18 cellular contexts compared by ENCODE assay signal in the genomic region with DNA sequence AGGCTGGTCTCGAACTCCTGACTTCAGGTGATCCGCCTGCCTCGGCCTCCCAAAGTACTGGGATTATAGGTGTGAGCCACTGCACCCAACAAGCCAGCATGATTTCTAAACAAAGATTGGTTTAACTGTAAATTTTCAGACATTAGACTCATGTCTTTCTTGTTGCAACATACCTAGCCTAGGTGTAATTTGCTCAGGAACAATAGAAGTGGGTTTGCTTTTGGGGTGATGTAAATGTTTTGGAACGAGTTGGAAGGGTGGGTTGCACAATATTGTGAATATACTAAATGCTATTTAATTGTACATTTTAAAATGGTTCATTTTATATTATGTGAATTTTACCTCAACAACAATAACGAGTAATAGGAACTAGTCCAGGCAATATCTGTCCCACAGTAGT. TPM values are rescaled to one million over a fixed set of nuclear protein-coding genes. Genes with fewer than 3 reads are reported as not detected.
DNase-seq lines count a peak whose midpoint lies in the region; ATAC-seq and TF ChIP-seq lines count a peak whose summit lies in the region.
"Had no signal": no experiment of that assay in that cellular context is flagged by ENCODE, and none has a peak within 500 bp of the region (broad histone marks: within the 10 kb centered on the region; RNA-seq: fewer than 3 reads in every experiment).

No MANE protein-coding gene starts in this region.

- intact Hi-C loops in left ventricle myocardium inferior (cut with micrococcal nuclease): no loop called here
- intact Hi-C loops in activated naive CD4-positive, alpha-beta T cell treated with anti-CD3 and anti-CD28 coated beads for 36 hours (cut with micrococcal nuclease): no loop called here

- H3K27me3 Mint-ChIP-seq in T-helper 2 cell treated with Interferon-gamma antibody and Interleukin-4, amounts not matched to agents 5 μg/mL and 100 μg/mL, for 36 hours (ENCODE audit: low read depth): no peaks in the 10 kb centered on the region
- no peaks in the 10 kb centered on the region for H3K27me3 Mint-ChIP-seq in stimulated activated naive CD8-positive, alpha-beta T cell treated with anti-CD3 and anti-CD28 coated beads, Interleukin-15, Interleukin-2, amounts not matched to agents 100 ng/mL and 50 ng/mL, for 24 hours
- H3K27me3 Mint-ChIP-seq in stimulated activated naive CD8-positive, alpha-beta T cell treated with anti-CD3 and anti-CD28 coated beads, Interleukin-15, amount 100 ng/mL, for 72 hours: no peaks in the 10 kb centered on the region
- no peaks in the 10 kb centered on the region for H3K27me3 Mint-ChIP-seq in activated naive CD4-positive, alpha-beta T cell treated with anti-CD3 and anti-CD28 coated beads for 36 hours (ENCODE audit: low read depth)
- H3K27me3 Mint-ChIP-seq: B cell had no signal

- peaks cover 57% of the 10 kb centered on the region for H3K4me1 Mint-ChIP-seq in T-helper 2 cell treated with Interferon-gamma antibody and Interleukin-4, amounts not matched to agents 5 μg/mL and 100 μg/mL, for 36 hours (ENCODE audit: low read depth)
- peaks cover 39% of the 10 kb centered on the region for H3K4me1 Mint-ChIP-seq in stimulated activated naive CD8-positive, alpha-beta T cell treated with anti-CD3 and anti-CD28 coated beads, Interleukin-15, Interleukin-2, amounts not matched to agents 100 ng/mL and 50 ng/mL, for 24 hours (ENCODE audit: low read depth)
- H3K4me1 Mint-ChIP-seq in stimulated activated naive CD8-positive, alpha-beta T cell treated with anti-CD3 and anti-CD28 coated beads, Interleukin-15, amount 100 ng/mL, for 72 hours: peaks cover 39% of the 10 kb centered on the region
- peaks cover 61% of the 10 kb centered on the region for H3K4me1 Mint-ChIP-seq in activated naive CD4-positive, alpha-beta T cell treated with anti-CD3 and anti-CD28 coated beads for 36 hours (ENCODE audit: low read depth)

- CTCF ChIA-PET in activated naive CD4-positive, alpha-beta T cell treated with anti-CD3 and anti-CD28 coated beads for 36 hours (lab: Charles Lee): interaction anchor here (1.1 to 1.5 kb wide), 2 partner anchors 72 to 103 kb away, joined by 3 to 5 read pairs; no protein-coding TSS in a partner anchor

- no peak overlapping the region for H3K27ac ChIP-seq in left ventricle myocardium inferior (replicated peaks)
- H3K27ac ChIP-seq: 22Rv1, Peyer's patch had no signal

- H3K27ac Mint-ChIP-seq in T-helper 2 cell treated with Interferon-gamma antibody and Interleukin-4, amounts not matched to agents 5 μg/mL and 100 μg/mL, for 36 hours: peak overlapping the region; percentile 21
- peak overlapping the region; percentile 18 for H3K27ac Mint-ChIP-seq in stimulated activated naive CD8-positive, alpha-beta T cell treated with anti-CD3 and anti-CD28 coated beads, Interleukin-15, Interleukin-2, amounts not matched to agents 100 ng/mL and 50 ng/mL, for 24 hours
- H3K27ac Mint-ChIP-seq in stimulated activated naive CD8-positive, alpha-beta T cell treated with anti-CD3 and anti-CD28 coated beads, Interleukin-15, amount 100 ng/mL, for 72 hours: no peak overlapping the region
- no peak overlapping the region for H3K27ac Mint-ChIP-seq in activated naive CD4-positive, alpha-beta T cell treated with anti-CD3 and anti-CD28 coated beads for 36 hours
- H3K27ac Mint-ChIP-seq: B cell; CD8-positive, alpha-beta T cell had no signal

- no peaks in the 10 kb centered on the region for H3K36me3 ChIP-seq in left ventricle myocardium inferior
- H3K36me3 ChIP-seq: Peyer's patch had no signal

- H3K36me3 Mint-ChIP-seq in T-helper 2 cell treated with Interferon-gamma antibody and Interleukin-4, amounts not matched to agents 5 μg/mL and 100 μg/mL, for 36 hours (ENCODE audit: low read depth): peaks cover 50% of the 10 kb centered on the region
- peaks cover 12% of the 10 kb centered on the region for H3K36me3 Mint-ChIP-seq in stimulated activated naive CD8-positive, alpha-beta T cell treated with anti-CD3 and anti-CD28 coated beads, Interleukin-15, Interleukin-2, amounts not matched to agents 100 ng/mL and 50 ng/mL, for 24 hours (ENCODE audit: low read depth)
- peaks cover 17% of the 10 kb centered on the region for H3K36me3 Mint-ChIP-seq in activated naive CD4-positive, alpha-beta T cell treated with anti-CD3 and anti-CD28 coated beads for 36 hours (ENCODE audit: low read depth)
- H3K36me3 Mint-ChIP-seq: CD8-positive, alpha-beta T cell had no signal

- no peak for DNase-seq in T-helper 2 cell treated with Interferon-gamma antibody and Interleukin-4, amounts not matched to agents 5 μg/mL and 100 μg/mL, for 36 hours (ENCODE audit: low spot score)
- no peak for DNase-seq in T-helper 2 cell
- DNase-seq in stimulated activated naive CD8-positive, alpha-beta T cell treated with anti-CD3 and anti-CD28 coated beads, Interleukin-15, amount 100 ng/mL, for 72 hours: no peak
- peak; percentile 92 for DNase-seq in epithelial cell of esophagus (ENCODE audit: low read depth)
- DNase-seq in left ventricle myocardium inferior: no peak
- no peak for DNase-seq in activated naive CD4-positive, alpha-beta T cell treated with anti-CD3 and anti-CD28 coated beads for 36 hours
- DNase-seq: CD8-positive, alpha-beta T cell; GOT3; Kasumi-1; NCI-H1105 treated with DMSO at 0.1 percent for 48 hours; NCI-H187; NCI-H226; NCI-H524 treated with DMSO at 0.1 percent for 48 hours; Peyer's patch had no signal

- ATAC-seq in stimulated activated naive CD8-positive, alpha-beta T cell treated with anti-CD3 and anti-CD28 coated beads, Interleukin-15, amount 100 ng/mL, for 72 hours: no peak
- ATAC-seq in HG03469 (IDR thresholded peaks at IDR 0.05; ENCODE audit: unreplicated experiment): no peak
- ATAC-seq: CD8-positive, alpha-beta T cell had no signal

- H3K4me3 ChIP-seq in epithelial cell of esophagus (ENCODE audit: low read length) (no peak overlapping the region), left ventricle myocardium inferior (no peak overlapping the region)
- H3K4me3 ChIP-seq: Peyer's patch had no signal

- no peak overlapping the region for H3K4me3 Mint-ChIP-seq in T-helper 2 cell treated with Interferon-gamma antibody and Interleukin-4, amounts not matched to agents 5 μg/mL and 100 μg/mL, for 36 hours
- no peak overlapping the region for H3K4me3 Mint-ChIP-seq in stimulated activated naive CD8-positive, alpha-beta T cell treated with anti-CD3 and anti-CD28 coated beads, Interleukin-15, Interleukin-2, amounts not matched to agents 100 ng/mL and 50 ng/mL, for 24 hours
- no peak overlapping the region for H3K4me3 Mint-ChIP-seq in stimulated activated naive CD8-positive, alpha-beta T cell treated with anti-CD3 and anti-CD28 coated beads, Interleukin-15, amount 100 ng/mL, for 72 hours
- no peak overlapping the region for H3K4me3 Mint-ChIP-seq in activated naive CD4-positive, alpha-beta T cell treated with anti-CD3 and anti-CD28 coated beads for 36 hours
- H3K4me3 Mint-ChIP-seq: B cell; CD8-positive, alpha-beta T cell had no signal

- no peaks in the 10 kb centered on the region for H3K27me3 ChIP-seq in left ventricle myocardium inferior (ENCODE audit: low read depth)
- H3K27me3 ChIP-seq: Peyer's patch had no signal

- no peak for TF ChIP-seq CTCF in epithelial cell of esophagus (IDR thresholded peaks at IDR 0.05; ENCODE audit: insufficient read depth, low read depth, low read length, missing control alignments)
- TF ChIP-seq CTCF in left ventricle myocardium inferior (IDR thresholded peaks at IDR 0.05; ENCODE audit: borderline replicate concordance): no peak

- H3K9me3 ChIP-seq in left ventricle myocardium inferior (replicated peaks): no peaks in the 10 kb centered on the region
- H3K9me3 ChIP-seq: Peyer's patch had no signal

- H3K4me1 ChIP-seq in left ventricle myocardium inferior: peaks cover 6% of the 10 kb centered on the region
- H3K4me1 ChIP-seq: Peyer's patch had no signal

- H3K9me3 Mint-ChIP-seq in T-helper 2 cell treated with Interferon-gamma antibody and Interleukin-4, amounts not matched to agents 5 μg/mL and 100 μg/mL, for 36 hours: no peaks in the 10 kb centered on the region
- no peaks in the 10 kb centered on the region for H3K9me3 Mint-ChIP-seq in stimulated activated naive CD8-positive, alpha-beta T cell treated with anti-CD3 and anti-CD28 coated beads, Interleukin-15, Interleukin-2, amounts not matched to agents 100 ng/mL and 50 ng/mL, for 24 hours
- no peaks in the 10 kb centered on the region for H3K9me3 Mint-ChIP-seq in stimulated activated naive CD8-positive, alpha-beta T cell treated with anti-CD3 and anti-CD28 coated beads, Interleukin-15, amount 100 ng/mL, for 72 hours
- no peaks in the 10 kb centered on the region for H3K9me3 Mint-ChIP-seq in activated naive CD4-positive, alpha-beta T cell treated with anti-CD3 and anti-CD28 coated beads for 36 hours
- H3K9me3 Mint-ChIP-seq: CD8-positive, alpha-beta T cell had no signal

RNA-seq across cellular contexts. Expression of gene CCR4, which starts 7.1 kb away (rescaled TPM):
- not detected for total RNA-seq in left ventricle myocardium inferior
- 10 to 100 TPM; 27.9 to 28.8 TPM for total RNA-seq in activated naive CD4-positive, alpha-beta T cell treated with anti-CD3 and anti-CD28 coated beads for 36 hours
- total RNA-seq: Peyer's patch had no signal

Comparison
In these comparisons a context has a peak if more than half of its experiments do, and no peak if none do; other contexts are left out.
1. H3K27ac Mint-ChIP-seq: peak in T-helper 2 cell treated with Interferon-gamma antibody and Interleukin-4, amounts not matched to agents 5 μg/mL and 100 μg/mL, for 36 hours (single experiment) and stimulated activated naive CD8-positive, alpha-beta T cell treated with anti-CD3 and anti-CD28 coated beads, Interleukin-15, Interleukin-2, amounts not matched to agents 100 ng/mL and 50 ng/mL, for 24 hours (single experiment); none in stimulated activated naive CD8-positive, alpha-beta T cell treated with anti-CD3 and anti-CD28 coated beads, Interleukin-15, amount 100 ng/mL, for 72 hours (0 of 2) and activated naive CD4-positive, alpha-beta T cell treated with anti-CD3 and anti-CD28 coated beads for 36 hours (single experiment).
2. RNA of gene CCR4, which starts 7.1 kb away (total RNA-seq): 27.9 to 28.8 TPM in activated naive CD4-positive, alpha-beta T cell treated with anti-CD3 and anti-CD28 coated beads for 36 hours; not detected in left ventricle myocardium inferior (single experiment); every median in the first group is over 10 times any median in the second.